8 cellular contexts compared by ENCODE assay signal in the genomic region with DNA sequence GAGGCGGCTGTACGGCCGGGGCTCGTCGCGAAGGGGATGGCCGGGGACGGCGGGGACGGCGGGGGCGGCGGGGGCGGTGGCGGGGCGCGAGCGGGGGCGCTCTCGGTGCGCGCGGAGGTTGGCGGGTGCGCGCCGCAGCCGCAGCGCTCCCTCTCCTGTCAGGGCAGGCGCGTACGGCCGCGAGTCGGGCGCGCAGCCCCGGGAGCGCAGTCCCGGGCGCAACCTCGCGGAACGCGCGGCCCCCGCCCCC. TPM values are rescaled to one million over a fixed set of nuclear protein-coding genes. Genes with fewer than 3 reads are reported as not detected.
DNase-seq lines count a peak whose midpoint lies in the region; ATAC-seq, FAIRE-seq and TF ChIP-seq lines count a peak whose summit lies in the region.

No MANE protein-coding gene starts in this region.

- peaks cover 0 to 4% (median 0%) of the 10 kb centered on the region in 11 experiments; a peak in 1 of 22 replicates for H4K20me1 ChIP-seq in BLaER1 treated with 17β-estradiol and CSF1 and Interleukin-3, amounts not matched to agents 10 nM and 100 nM
- H4K20me1 ChIP-seq in Loucy (ENCODE audit: insufficient read depth, low read length, poor library complexity, severe bottlenecking), result no peaks in the 10 kb centered on the region

- TF ChIP-seq CTCF in Loucy (conservative IDR thresholded peaks at IDR 0.05; ENCODE audit: low read length) (no peak), neutrophil (IDR thresholded peaks at IDR 0.05) (no peak)

- peaks cover 33 to 52% (median 47%) of the 10 kb centered on the region in 11 experiments for H3K27me3 ChIP-seq in BLaER1 treated with 17β-estradiol and CSF1 and Interleukin-3, amounts not matched to agents 10 nM and 100 nM
- H3K27me3 ChIP-seq in Loucy (ENCODE audit: insufficient read depth, low read length, poor library complexity, severe bottlenecking) (no peaks in the 10 kb centered on the region), neutrophil (peaks cover 94% of the 10 kb centered on the region)
- H3K27me3 ChIP-seq in effector memory CD4-positive, alpha-beta T cell (replicated peaks; ENCODE audit: control insufficient read depth, insufficient read depth, low read length, poor library complexity, severe bottlenecking), result peaks cover 9% of the 10 kb centered on the region

- peak overlapping the region; percentile 82 to 98 (median 93) for H3K4me2 ChIP-seq in BLaER1 treated with 17β-estradiol and CSF1 and Interleukin-3, amounts not matched to agents 10 nM and 100 nM
- peak overlapping the region; percentile 75 for H3K4me2 ChIP-seq in Loucy (ENCODE audit: low read depth, low read length, poor library complexity, severe bottlenecking)

- ATAC-seq in GM21619 (IDR thresholded peaks at IDR 0.05; ENCODE audit: unreplicated experiment), result no peak

- peak overlapping the region; percentile 32 to 82 (median 73); a peak in 21 of 22 replicates for H3K9ac ChIP-seq in BLaER1 treated with 17β-estradiol and CSF1 and Interleukin-3, amounts not matched to agents 10 nM and 100 nM
- H3K9ac ChIP-seq in Loucy (ENCODE audit: low read depth, low read length, poor library complexity, severe bottlenecking), result no peak overlapping the region

- no peaks in the 10 kb centered on the region for H3K36me3 ChIP-seq in BLaER1 treated with 17β-estradiol and CSF1 and Interleukin-3, amounts not matched to agents 10 nM and 100 nM
- H3K36me3 ChIP-seq in Loucy (ENCODE audit: insufficient read depth, low read length) (no peaks in the 10 kb centered on the region), neutrophil (no peaks in the 10 kb centered on the region)
- no peaks in the 10 kb centered on the region for H3K36me3 ChIP-seq in effector memory CD4-positive, alpha-beta T cell (ENCODE audit: control insufficient read depth, insufficient read depth, low read length)

- H3K4me1 ChIP-seq in BLaER1 treated with 17β-estradiol and CSF1 and Interleukin-3, amounts not matched to agents 10 nM and 100 nM, result peaks cover 5 to 14% (median 10%) of the 10 kb centered on the region in 10 experiments; a peak in 12 of 20 replicates
- H3K4me1 ChIP-seq in Loucy (ENCODE audit: insufficient read depth, low read length, poor library complexity, severe bottlenecking), result peaks cover 32% of the 10 kb centered on the region
- H3K4me1 ChIP-seq in effector memory CD4-positive, alpha-beta T cell (ENCODE audit: control insufficient read depth, insufficient read depth, low read length, poor library complexity, severe bottlenecking), result no peaks in the 10 kb centered on the region
- peaks cover 13 to 14% of the 10 kb centered on the region in 2 experiments for H3K4me1 ChIP-seq in neutrophil (ENCODE audit: control insufficient read depth in 1 of 2, insufficient read depth in 1 of 2, low read depth in 1 of 2, low read length in 1 of 2)

- no peak for FAIRE-seq in GM12892 (lab: Jason Lieb, UNC)

- no peaks in the 10 kb centered on the region for H3K9me2 ChIP-seq in Loucy (replicated peaks; ENCODE audit: low read depth, low read length)

- peak overlapping the region; percentile 65 to 82 (median 74) for H3K4me3 ChIP-seq in BLaER1 treated with 17β-estradiol and CSF1 and Interleukin-3, amounts not matched to agents 10 nM and 100 nM
- H3K4me3 ChIP-seq in Loucy (ENCODE audit: low read length, poor library complexity, severe bottlenecking) (peak overlapping the region; percentile 78), neutrophil (ENCODE audit: low read depth in 1 of 2, low read length in 1 of 2) (peak overlapping the region; percentile 59 to 62)
- peak overlapping the region; percentile 65 for H3K4me3 ChIP-seq in effector memory CD4-positive, alpha-beta T cell (ENCODE audit: insufficient read depth, low read depth, low read length, poor library complexity, severe bottlenecking)

- TF ChIP-seq POLR2A in GM12892 (IDR thresholded peaks at IDR 0.05; ENCODE audit: low read depth, low read length), result no peak

- peak overlapping the region in 6 of 11 experiments; percentile 11 to 57 (median 35); a peak in 6 of 22 replicates for H3K27ac ChIP-seq in BLaER1 treated with 17β-estradiol and CSF1 and Interleukin-3, amounts not matched to agents 10 nM and 100 nM
- no peak overlapping the region for H3K27ac ChIP-seq in effector memory CD4-positive, alpha-beta T cell (ENCODE audit: insufficient read depth, low read length, poor library complexity, severe bottlenecking)
- H3K27ac ChIP-seq in neutrophil, result no peak overlapping the region

- peaks cover 13% of the 10 kb centered on the region for H3K79me2 ChIP-seq in Loucy (ENCODE audit: insufficient read depth, low read length)

- DNase-seq in effector memory CD4-positive, alpha-beta T cell, result no peak
- DNase-seq in AG20443 (ENCODE audit: low spot score) (no peak), GM12892 (ENCODE audit: insufficient read length) (no peak), NCI-H2196 (lab: John Stamatoyannopoulos, UW; ENCODE audit: unreplicated experiment) (no peak)

- peak overlapping the region; percentile 73; the same call in 1 of the 2 replicates for H2AFZ ChIP-seq in Loucy (ENCODE audit: low read length)

- H3F3A ChIP-seq in Loucy (ENCODE audit: low read depth), result no peaks in the 10 kb centered on the region; the same call in 1 of the 2 replicates

- no peaks in the 10 kb centered on the region for H3K9me3 ChIP-seq in BLaER1 treated with 17β-estradiol and CSF1 and Interleukin-3, amounts not matched to agents 10 nM and 100 nM (replicated peaks in 1 of 11)
- H3K9me3 ChIP-seq in Loucy (ENCODE audit: insufficient read depth, low read depth, low read length) (no peaks in the 10 kb centered on the region), neutrophil (no peaks in the 10 kb centered on the region)
- H3K9me3 ChIP-seq in effector memory CD4-positive, alpha-beta T cell (ENCODE audit: control insufficient read depth, low read length), result no peaks in the 10 kb centered on the region

RNA-seq across cellular contexts. Expression of gene GRHL1, which starts 0.3 kb away (rescaled TPM):
- 0.21 TPM for polyA plus RNA-seq in GM12892 (2012; ENCODE audit: missing spikeins)

Comparison
In these comparisons a context has a peak if more than half of its experiments do, and no peak if none do; other contexts are left out.
1. H3K27ac ChIP-seq: peak in BLaER1 treated with 17β-estradiol and CSF1 and Interleukin-3, amounts not matched to agents 10 nM and 100 nM (6 of 11); none in effector memory CD4-positive, alpha-beta T cell (single experiment) and neutrophil (single experiment).
2. Peak in every context shown above with its lines, with median percentiles within 50 percentile points of each other: H3K4me3 ChIP-seq.